Comparison of ENCODE assay signal across 24 cellular contexts in genomic region chr3:36695769-36696137, GRCh38.
DNase-seq lines count a peak whose midpoint lies in the region; ATAC-seq, FAIRE-seq and TF ChIP-seq lines count a peak whose summit lies in the region.
"Had no signal": no experiment of that assay in that cellular context is flagged by ENCODE, and none has a peak within 500 bp of the region (broad histone marks: within the 10 kb centered on the region; RNA-seq: fewer than 3 reads in every experiment).

No MANE protein-coding gene starts in this region.

- H3K9me3 ChIP-seq in breast epithelium (no peaks in the 10 kb centered on the region), astrocyte (ENCODE audit: insufficient read depth, low read depth, low read length) (no peaks in the 10 kb centered on the region)
- H3K9me3 ChIP-seq: ascending aorta, thyroid gland had no signal

- H3K27ac Mint-ChIP-seq in MCF 10A (ENCODE audit: low read depth, unreplicated experiment) (peak overlapping the region; percentile 16), astrocyte (ENCODE audit: unreplicated experiment) (peak overlapping the region; percentile 79)
- H3K27ac Mint-ChIP-seq: activated CD4-positive, alpha-beta T cell treated with anti-CD3 and anti-CD28 coated beads for 36 hours; CD4-positive, alpha-beta T cell; dendritic cell treated with granulocyte-macrophage colony-stimulating factor and Interleukin-4, amounts not matched to agents 40 ng/mL and 50 ng/mL, for 4 days; mesothelial cell of epicardium; nephron progenitor cell; stimulated activated memory B cell treated with anti-CD40 and anti-IgM and Interleukin-4, amounts not matched to agents 10 μg/mL and 1 μg/mL and 100 μg/mL, for 72 hours had no signal

- H2AFZ ChIP-seq in astrocyte (ENCODE audit: low read depth, low read length): no peak overlapping the region

- H3K27me3 Mint-ChIP-seq in MCF 10A (ENCODE audit: insufficient read depth, unreplicated experiment) (no peaks in the 10 kb centered on the region), astrocyte (ENCODE audit: low read depth, unreplicated experiment) (no peaks in the 10 kb centered on the region)
- H3K27me3 Mint-ChIP-seq: CD4-positive, alpha-beta T cell; dendritic cell treated with granulocyte-macrophage colony-stimulating factor and Interleukin-4, amounts not matched to agents 40 ng/mL and 50 ng/mL, for 4 days; stimulated activated memory B cell treated with anti-CD40 and anti-IgM and Interleukin-4, amounts not matched to agents 10 μg/mL and 1 μg/mL and 100 μg/mL, for 72 hours had no signal

- H3K4me1 Mint-ChIP-seq in MCF 10A (ENCODE audit: insufficient read depth, unreplicated experiment) (peaks cover 30% of the 10 kb centered on the region), astrocyte (ENCODE audit: low read depth, unreplicated experiment) (peaks cover 13% of the 10 kb centered on the region)
- H3K4me1 Mint-ChIP-seq: activated CD4-positive, alpha-beta T cell treated with anti-CD3 and anti-CD28 coated beads for 36 hours; mesothelial cell of epicardium; nephron progenitor cell; stimulated activated memory B cell treated with anti-CD40 and anti-IgM and Interleukin-4, amounts not matched to agents 10 μg/mL and 1 μg/mL and 100 μg/mL, for 72 hours had no signal

- H3K4me2 ChIP-seq in astrocyte (ENCODE audit: low read length): no peak overlapping the region

- H3K4me3 Mint-ChIP-seq in MCF 10A (ENCODE audit: unreplicated experiment): no peak overlapping the region
- H3K4me3 Mint-ChIP-seq in astrocyte (ENCODE audit: unreplicated experiment): no peak overlapping the region
- H3K4me3 Mint-ChIP-seq: activated CD4-positive, alpha-beta T cell treated with anti-CD3 and anti-CD28 coated beads for 36 hours; CD4-positive, alpha-beta T cell; dendritic cell treated with granulocyte-macrophage colony-stimulating factor and Interleukin-4, amounts not matched to agents 40 ng/mL and 50 ng/mL, for 4 days; mesothelial cell of epicardium; nephron progenitor cell; stimulated activated memory B cell treated with anti-CD40 and anti-IgM and Interleukin-4, amounts not matched to agents 10 μg/mL and 1 μg/mL and 100 μg/mL, for 72 hours had no signal

- H3K4me1 ChIP-seq in breast epithelium: no peaks in the 10 kb centered on the region
- peaks cover 7% of the 10 kb centered on the region for H3K4me1 ChIP-seq in astrocyte (ENCODE audit: insufficient read depth, low read length)
- peaks cover 7% of the 10 kb centered on the region for H3K4me1 ChIP-seq in foreskin keratinocyte
- H3K4me1 ChIP-seq: ascending aorta, thyroid gland had no signal

- H3K36me3 ChIP-seq in breast epithelium: no peaks in the 10 kb centered on the region
- no peaks in the 10 kb centered on the region for H3K36me3 ChIP-seq in astrocyte (ENCODE audit: insufficient read depth, low read length)
- H3K36me3 ChIP-seq: ascending aorta, thyroid gland had no signal

- TF ChIP-seq POLR2A in breast epithelium (IDR thresholded peaks at IDR 0.05): no peak

- ATAC-seq in foreskin keratinocyte: peak; percentile 97
- no peak for ATAC-seq in GM19023 (IDR thresholded peaks at IDR 0.05; ENCODE audit: unreplicated experiment)
- no peak for ATAC-seq in HG03432 (IDR thresholded peaks at IDR 0.05; ENCODE audit: unreplicated experiment)
- ATAC-seq: activated CD4-positive, alpha-beta T cell treated with anti-CD3 and anti-CD28 coated beads for 36 hours; stimulated activated memory B cell treated with anti-CD40 and anti-IgM and Interleukin-4, amounts not matched to agents 10 μg/mL and 1 μg/mL and 100 μg/mL, for 72 hours had no signal

- DNase-seq in MCF 10A (ENCODE audit: unreplicated experiment) (peak; percentile 34), breast epithelium (ENCODE audit: low spot score in 2 of 2) (no peak), astrocyte (ENCODE audit: low read depth) (peak; percentile 87), foreskin keratinocyte (peak; percentile 80 to 92)
- no peak for DNase-seq in activated CD8-positive, alpha-beta memory T cell treated with anti-CD3 and anti-CD28 coated beads, Interleukin-2, amount 50 U/mL, for 48 hours
- no peak for DNase-seq in activated naive CD4-positive, alpha-beta T cell treated with Interleukin-2 at 50 U/mL for 16 hours
- DNase-seq: activated CD4-positive, alpha-beta T cell treated with anti-CD3 and anti-CD28 coated beads for 36 hours; activated CD8-positive, alpha-beta memory T cell treated with anti-CD3 and anti-CD28 coated beads, Interleukin-2, amount 50 U/mL, for 4 hours; activated naive CD4-positive, alpha-beta T cell; CD4-positive, alpha-beta T cell; DND-41; kidney; MM.1S; NCI-H1694; NCI-H446; nephron progenitor cell; thyroid gland had no signal

- H3K27me3 ChIP-seq in breast epithelium (no peaks in the 10 kb centered on the region), astrocyte (ENCODE audit: insufficient read depth, low read length) (no peaks in the 10 kb centered on the region), foreskin keratinocyte (no peaks in the 10 kb centered on the region)
- H3K27me3 ChIP-seq: ascending aorta, thyroid gland had no signal

- BruUV-seq in MCF 10A (replicated peaks; lab: Mats Ljungman, UMichigan): no TSS peak

- TF ChIP-seq CTCF in MCF 10A (IDR thresholded peaks at IDR 0.05; ENCODE audit: unreplicated experiment): no peak
- TF ChIP-seq CTCF in breast epithelium (IDR thresholded peaks at IDR 0.05): no peak
- no peak for TF ChIP-seq CTCF in astrocyte (IDR thresholded peaks at IDR 0.05; ENCODE audit: insufficient read depth, low read depth, low read length)
- no peak for TF ChIP-seq CTCF in foreskin keratinocyte (conservative IDR thresholded peaks at IDR 0.05)

- no peak overlapping the region for H3K9ac ChIP-seq in astrocyte (ENCODE audit: low read length)

- H4K20me1 ChIP-seq in astrocyte (ENCODE audit: insufficient read depth, low read length): no peaks in the 10 kb centered on the region

- H3K79me2 ChIP-seq in astrocyte (ENCODE audit: insufficient read depth, low read length): no peaks in the 10 kb centered on the region

- CTCF ChIA-PET in MCF 10A (lab: Yijun Ruan, JAX): interaction anchor here (0.6 to 6.7 kb wide), 5 partner anchors 51 to 1725 kb away, joined by 3 to 66 read pairs (median 4); no protein-coding TSS in a partner anchor

- no peak overlapping the region for H3K4me3 ChIP-seq in breast epithelium
- no peak overlapping the region for H3K4me3 ChIP-seq in astrocyte (ENCODE audit: insufficient read depth, low read depth, low read length)
- H3K4me3 ChIP-seq: ascending aorta, thyroid gland had no signal

- H3K9me3 Mint-ChIP-seq in MCF 10A (ENCODE audit: unreplicated experiment): no peaks in the 10 kb centered on the region
- H3K9me3 Mint-ChIP-seq in astrocyte (ENCODE audit: unreplicated experiment): peaks cover 5% of the 10 kb centered on the region
- H3K9me3 Mint-ChIP-seq: CD4-positive, alpha-beta T cell; dendritic cell treated with granulocyte-macrophage colony-stimulating factor and Interleukin-4, amounts not matched to agents 40 ng/mL and 50 ng/mL, for 4 days; stimulated activated memory B cell treated with anti-CD40 and anti-IgM and Interleukin-4, amounts not matched to agents 10 μg/mL and 1 μg/mL and 100 μg/mL, for 72 hours had no signal

- no peaks in the 10 kb centered on the region for H3K36me3 Mint-ChIP-seq in MCF 10A (ENCODE audit: insufficient read depth, unreplicated experiment)
- H3K36me3 Mint-ChIP-seq in astrocyte (ENCODE audit: low read depth, unreplicated experiment): no peaks in the 10 kb centered on the region
- H3K36me3 Mint-ChIP-seq: stimulated activated memory B cell treated with anti-CD40 and anti-IgM and Interleukin-4, amounts not matched to agents 10 μg/mL and 1 μg/mL and 100 μg/mL, for 72 hours had no signal

- intact Hi-C loops in MCF 10A (cut with micrococcal nuclease): loop anchor here (1.0 to 10.0 kb wide), 3 partner anchors 16 to 331 kb away; no protein-coding TSS in a partner anchor
- intact Hi-C loops in breast epithelium (cut with DNase I; ENCODE audit: low total_unique reads): no loop called here

- POLR2A ChIA-PET in MCF 10A (lab: Yijun Ruan, JAX): interaction anchor here (0.9 to 1.6 kb wide), 2 partner anchors 9 to 17 kb away, joined by 3 to 7 read pairs; no protein-coding TSS in a partner anchor

- FAIRE-seq in astrocyte (lab: Jason Lieb, UNC): peak; percentile 85
- FAIRE-seq: kidney had no signal

- H3K27ac ChIP-seq in breast epithelium (no peak overlapping the region), astrocyte (ENCODE audit: low read depth, low read length) (no peak overlapping the region), foreskin keratinocyte (no peak overlapping the region)
- H3K27ac ChIP-seq: 22Rv1, ascending aorta, thyroid gland had no signal

Comparison
In these comparisons a context has a peak if more than half of its experiments do, and no peak if none do; other contexts are left out.
1. DNase-seq: peak in MCF 10A (single experiment), astrocyte (single experiment) and foreskin keratinocyte (2 of 2); none in breast epithelium (0 of 2), activated CD8-positive, alpha-beta memory T cell treated with anti-CD3 and anti-CD28 coated beads, Interleukin-2, amount 50 U/mL, for 48 hours (single experiment) and activated naive CD4-positive, alpha-beta T cell treated with Interleukin-2 at 50 U/mL for 16 hours (single experiment).